In the genomic region with DNA sequence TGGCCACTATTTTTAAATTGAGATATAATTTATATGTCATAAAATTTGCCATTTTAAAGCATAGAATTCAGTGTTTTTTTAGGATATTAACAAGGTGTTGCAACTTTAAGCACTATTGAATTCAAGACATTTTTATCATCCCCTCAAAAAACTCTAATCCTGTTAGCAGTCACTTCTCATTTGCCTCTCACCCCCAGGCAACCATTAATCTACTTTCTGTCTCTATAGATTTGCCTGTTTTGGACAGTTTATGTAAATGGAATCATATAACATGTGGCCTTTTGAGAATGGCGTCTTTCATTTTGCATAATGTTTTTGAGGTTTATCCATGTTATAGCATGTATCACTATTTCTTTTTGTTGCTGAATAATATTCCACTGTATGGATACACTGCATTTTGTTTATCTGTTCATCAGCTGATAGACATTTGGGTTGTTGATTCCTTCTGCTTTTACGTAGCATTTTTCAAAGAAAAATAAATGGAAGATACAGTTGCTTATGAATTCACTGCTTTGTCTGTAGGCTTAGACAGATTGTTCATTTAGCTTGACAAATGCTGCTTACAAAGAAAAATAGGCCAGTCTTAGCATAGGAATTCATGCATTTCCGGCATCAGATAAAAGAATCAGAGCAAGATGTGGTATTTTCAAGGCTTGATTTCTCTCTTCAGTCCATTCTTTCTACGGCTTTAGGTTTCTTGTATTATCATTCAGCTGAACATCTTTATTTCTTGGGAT, we compare ENCODE assay signal across 1 cellular context.
TF ChIP-seq lines count a peak whose summit lies in the region.

No MANE protein-coding gene starts in this region.

TF ChIP-seq in WTC11, 78 proteins besides CTCF, POLR2A, EP300 and RAD21:
- TF ChIP-seq GABPB1 (CRISPR knock-in tag; IDR thresholded peaks at IDR 0.05) (no peak), SP1 (CRISPR knock-in tag; conservative IDR thresholded peaks at IDR 0.05) (no peak), PRRX2 (CRISPR knock-in tag; IDR thresholded peaks at IDR 0.05) (no peak), HMGXB4 (CRISPR knock-in tag; IDR thresholded peaks at IDR 0.05) (no peak), CREM (CRISPR knock-in tag; IDR thresholded peaks at IDR 0.05) (no peak), FOXJ3 (CRISPR knock-in tag; IDR thresholded peaks at IDR 0.05; ENCODE audit: borderline replicate concordance) (no peak), ZMAT4 (CRISPR knock-in tag; IDR thresholded peaks at IDR 0.05) (no peak), ELF4 (CRISPR knock-in tag; IDR thresholded peaks at IDR 0.05; ENCODE audit: low read depth) (no peak), TP53 (CRISPR knock-in tag; IDR thresholded peaks at IDR 0.05) (no peak), JUN (CRISPR knock-in tag; IDR thresholded peaks at IDR 0.05) (no peak), SMAD3 (CRISPR knock-in tag; IDR thresholded peaks at IDR 0.05; ENCODE audit: borderline replicate concordance) (no peak), AFF4 (CRISPR knock-in tag; IDR thresholded peaks at IDR 0.05; ENCODE audit: borderline replicate concordance) (no peak)
- TF ChIP-seq, protein P1, sequence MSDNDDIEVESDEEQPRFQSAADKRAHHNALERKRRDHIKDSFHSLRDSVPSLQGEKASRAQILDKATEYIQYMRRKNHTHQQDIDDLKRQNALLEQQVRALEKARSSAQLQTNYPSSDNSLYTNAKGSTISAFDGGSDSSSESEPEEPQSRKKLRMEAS (CRISPR knock-in tag; IDR thresholded peaks at IDR 0.05) = no peak
- TF ChIP-seq, protein P2, sequence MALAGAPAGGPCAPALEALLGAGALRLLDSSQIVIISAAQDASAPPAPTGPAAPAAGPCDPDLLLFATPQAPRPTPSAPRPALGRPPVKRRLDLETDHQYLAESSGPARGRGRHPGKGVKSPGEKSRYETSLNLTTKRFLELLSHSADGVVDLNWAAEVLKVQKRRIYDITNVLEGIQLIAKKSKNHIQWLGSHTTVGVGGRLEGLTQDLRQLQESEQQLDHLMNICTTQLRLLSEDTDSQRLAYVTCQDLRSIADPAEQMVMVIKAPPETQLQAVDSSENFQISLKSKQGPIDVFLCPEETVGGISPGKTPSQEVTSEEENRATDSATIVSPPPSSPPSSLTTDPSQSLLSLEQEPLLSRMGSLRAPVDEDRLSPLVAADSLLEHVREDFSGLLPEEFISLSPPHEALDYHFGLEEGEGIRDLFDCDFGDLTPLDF (CRISPR knock-in tag; IDR thresholded peaks at IDR 0.05) = no peak
- TF ChIP-seq, protein P3, sequence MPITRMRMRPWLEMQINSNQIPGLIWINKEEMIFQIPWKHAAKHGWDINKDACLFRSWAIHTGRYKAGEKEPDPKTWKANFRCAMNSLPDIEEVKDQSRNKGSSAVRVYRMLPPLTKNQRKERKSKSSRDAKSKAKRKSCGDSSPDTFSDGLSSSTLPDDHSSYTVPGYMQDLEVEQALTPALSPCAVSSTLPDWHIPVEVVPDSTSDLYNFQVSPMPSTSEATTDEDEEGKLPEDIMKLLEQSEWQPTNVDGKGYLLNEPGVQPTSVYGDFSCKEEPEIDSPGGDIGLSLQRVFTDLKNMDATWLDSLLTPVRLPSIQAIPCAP (CRISPR knock-in tag; IDR thresholded peaks at IDR 0.05) = no peak
